Comparison of ENCODE assay signal across 22 cellular contexts in the genomic region with DNA sequence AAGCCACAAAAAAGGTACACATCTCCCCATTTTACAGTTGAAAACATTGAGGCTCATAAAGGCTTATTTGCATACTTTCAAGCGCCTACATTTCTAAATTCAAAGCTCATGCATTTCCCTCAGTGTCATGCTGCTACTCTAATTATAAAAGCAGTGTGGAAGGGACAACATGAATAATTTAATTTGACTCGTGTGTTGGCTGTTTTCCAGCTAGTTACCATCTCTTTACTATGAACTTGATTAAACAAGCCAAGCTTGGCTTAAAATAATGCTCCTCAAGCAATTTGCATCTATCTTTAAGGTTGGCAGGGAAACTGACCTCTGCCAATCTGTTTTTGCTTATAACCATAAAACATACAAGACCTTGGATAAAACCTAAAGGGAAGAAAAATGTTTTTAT.
"Had no signal": no experiment of that assay in that cellular context is flagged by ENCODE, and none has a peak within 500 bp of the region (broad histone marks: within the 10 kb centered on the region; RNA-seq: fewer than 3 reads in every experiment).

No MANE protein-coding gene starts in this region.

- ATAC-seq: K562, Panc1, PC-3, Right ventricle myocardium inferior, SK-N-SH treated with all-trans-retinoic acid at 6 μM for 48 hours, T-helper 17 cell had no signal

- H3K36me3 ChIP-seq: SJCRH30 had no signal

- H3K4me3 ChIP-seq: K562, SJCRH30 had no signal

- DNase-seq: Kasumi-1, MM.1S, NCI-H1105, NCI-H1436 treated with DMSO at 0.1 percent for 48 hours, NCI-H1694, NCI-H187 treated with DMSO at 0.1 percent for 48 hours, NCI-H2029 treated with DMSO at 0.1 percent for 48 hours, NCI-H2171 treated with DMSO at 0.1 percent for 48 hours, NCI-H345, NCI-H446 treated with DMSO at 0.1 percent for 48 hours, NCI-H510A treated with DMSO at 0.1 percent for 48 hours, NCI-H526, PC-3, SHP77 treated with DMSO at 0.1 percent for 48 hours, SJCRH30, T-helper 1 cell, T-helper 17 cell had no signal

- H3K27me3 ChIP-seq: SJCRH30 had no signal

- H3K4me1 ChIP-seq: SJCRH30 had no signal

- H3K27ac ChIP-seq: KMS-11, SJCRH30 had no signal

- H3K9me3 ChIP-seq: SJCRH30 had no signal
